Comparison of ENCODE assay signal across 8 cellular contexts in genomic region chr17:1399366-1399678, GRCh38. TPM values are rescaled to one million over a fixed set of nuclear protein-coding genes. Genes with fewer than 3 reads are reported as not detected.
DNase-seq lines count a peak whose midpoint lies in the region; ATAC-seq and TF ChIP-seq lines count a peak whose summit lies in the region.

No MANE protein-coding gene starts in this region.

- H3K36me3 ChIP-seq in BLaER1, result peaks cover 33% of the 10 kb centered on the region
- peaks cover 4% of the 10 kb centered on the region for H3K36me3 ChIP-seq in Panc1 (ENCODE audit: control insufficient read depth, insufficient read depth, low read length)
- H3K36me3 ChIP-seq in mucosa of rectum (ENCODE audit: control insufficient read depth in 2 of 2, insufficient read depth in 2 of 2, low read length in 2 of 2), result no peaks in the 10 kb centered on the region
- no peaks in the 10 kb centered on the region for H3K36me3 ChIP-seq in upper lobe of right lung

- H3K4me3 ChIP-seq in BLaER1 (peak overlapping the region; percentile 82), Panc1 (ENCODE audit: low read depth in 2 of 2, low read length in 2 of 2) (peak overlapping the region; percentile 78 to 93), mucosa of rectum (ENCODE audit: low read length in 2 of 2) (peak overlapping the region; percentile 95 to 97), upper lobe of right lung (peak overlapping the region; percentile 93)

- intact Hi-C loops in Panc1 (cut with micrococcal nuclease; ENCODE audit: unreplicated experiment), result no loop called here
- intact Hi-C loops in upper lobe of right lung (cut with DNase I), result no loop called here

- H3K27me3 ChIP-seq in BLaER1 (no peaks in the 10 kb centered on the region), Panc1 (ENCODE audit: control insufficient read depth, insufficient read depth, low read length) (no peaks in the 10 kb centered on the region), mucosa of rectum (ENCODE audit: control insufficient read depth in 2 of 2, insufficient read depth in 2 of 2, low read length in 2 of 2) (no peaks in the 10 kb centered on the region), upper lobe of right lung (no peaks in the 10 kb centered on the region)

- peak overlapping the region; percentile 87 for H3K4me2 ChIP-seq in BLaER1

- in situ Hi-C loops in Panc1 (cut with HindIII; ENCODE audit: low pct_unique_long_range_greater_than_20kb, low sequenced_read_pairs), result no loop called here

- H3K9me3 ChIP-seq in BLaER1 (peaks cover 4% of the 10 kb centered on the region; the same call in 1 of the 2 replicates), Panc1 (ENCODE audit: control insufficient read depth, insufficient read depth, low read depth, low read length) (no peaks in the 10 kb centered on the region), mucosa of rectum (ENCODE audit: control insufficient read depth in 2 of 2, low read length in 2 of 2) (no peaks in the 10 kb centered on the region), upper lobe of right lung (no peaks in the 10 kb centered on the region)

- CTCF ChIA-PET in Panc1 (lab: Charles Lee), result no interaction called here

- peak overlapping the region; percentile 99 for H3K27ac ChIP-seq in BLaER1
- H3K27ac ChIP-seq in Panc1 (ENCODE audit: low read length), result peak overlapping the region; percentile 94
- peak overlapping the region; percentile 96 to 98 for H3K27ac ChIP-seq in mucosa of rectum (ENCODE audit: low read depth in 2 of 2, low read length in 2 of 2)
- peak overlapping the region; percentile 96 for H3K27ac ChIP-seq in upper lobe of right lung

- ATAC-seq in GM21723 (IDR thresholded peaks at IDR 0.05; ENCODE audit: unreplicated experiment) (peak; percentile 17), Panc1 (no peak; the same call in 1 of the 2 replicates), upper lobe of right lung (peak; percentile 52)

- no TSS peak for BruUV-seq in Panc1 (replicated peaks; lab: Mats Ljungman, UMichigan)

- H4K20me1 ChIP-seq in BLaER1, result peaks cover 51% of the 10 kb centered on the region

- DNase-seq in Panc1 (ENCODE audit: low read depth, low spot score) (no peak), upper lobe of right lung (peak; percentile 82), NCI-H1436 (lab: John Stamatoyannopoulos, UW) (no peak), HT-29 (ENCODE audit: low spot score) (no peak)
- DNase-seq in effector CD8-positive, alpha-beta T cell (lab: John Stamatoyannopoulos, UW), result peak; percentile 53

- H3K4me1 ChIP-seq in BLaER1, result peaks cover 43% of the 10 kb centered on the region
- peaks cover 14% of the 10 kb centered on the region for H3K4me1 ChIP-seq in Panc1 (ENCODE audit: control insufficient read depth, insufficient read depth, low read length)
- H3K4me1 ChIP-seq in mucosa of rectum (ENCODE audit: control insufficient read depth in 2 of 2, insufficient read depth in 2 of 2, low read length in 2 of 2), result peaks cover 10 to 26% of the 10 kb centered on the region in 2 donors
- peaks cover 31% of the 10 kb centered on the region for H3K4me1 ChIP-seq in upper lobe of right lung

- TF ChIP-seq CTCF in Panc1 (IDR thresholded peaks at IDR 0.05), result no peak
- no peak for TF ChIP-seq CTCF in upper lobe of right lung (IDR thresholded peaks at IDR 0.05)

- POLR2A ChIA-PET in Panc1 (lab: Charles Lee), result no interaction called here

- H3K9ac ChIP-seq in BLaER1 (peak overlapping the region; percentile 96), mucosa of rectum (ENCODE audit: low read depth in 1 of 2, low read length in 2 of 2) (peak overlapping the region; percentile 82 to 94)

RNA-seq across cellular contexts. Expression of gene YWHAE, which starts 0.7 kb away (rescaled TPM):
- total RNA-seq in Panc1 (2021; ENCODE audit: unreplicated experiment), result 537 TPM
- polyA plus RNA-seq in Panc1 (2012; ENCODE audit: insufficient read length), result 662 TPM
- 393 TPM for total RNA-seq in upper lobe of right lung
- total RNA-seq in HT-29 (2014; rRNA removed; shearing (Covaris generic)), result 166 and 190 TPM in 2 replicates

RNA-seq across cellular contexts. Expression of gene CRK, which starts 56.7 kb away (rescaled TPM):
- total RNA-seq in Panc1 (2021; ENCODE audit: unreplicated experiment), result 67.0 TPM
- polyA plus RNA-seq in Panc1 (2012; ENCODE audit: insufficient read length), result 46.2 TPM
- total RNA-seq in upper lobe of right lung, result 81.3 TPM
- 28.8 and 28.9 TPM in 2 replicates for total RNA-seq in HT-29 (2014; rRNA removed; shearing (Covaris generic))

Comparison
In these comparisons a context has a peak if more than half of its experiments do, and no peak if none do; other contexts are left out.
1. DNase-seq: peak in effector CD8-positive, alpha-beta T cell (single experiment) and upper lobe of right lung (single experiment); none in Panc1 (single experiment), NCI-H1436 (single experiment) and HT-29 (single experiment).
2. Peak in every context shown above with its lines, with median percentiles within 50 percentile points of each other: H3K27ac ChIP-seq and H3K4me3 ChIP-seq.